In the genomic region with DNA sequence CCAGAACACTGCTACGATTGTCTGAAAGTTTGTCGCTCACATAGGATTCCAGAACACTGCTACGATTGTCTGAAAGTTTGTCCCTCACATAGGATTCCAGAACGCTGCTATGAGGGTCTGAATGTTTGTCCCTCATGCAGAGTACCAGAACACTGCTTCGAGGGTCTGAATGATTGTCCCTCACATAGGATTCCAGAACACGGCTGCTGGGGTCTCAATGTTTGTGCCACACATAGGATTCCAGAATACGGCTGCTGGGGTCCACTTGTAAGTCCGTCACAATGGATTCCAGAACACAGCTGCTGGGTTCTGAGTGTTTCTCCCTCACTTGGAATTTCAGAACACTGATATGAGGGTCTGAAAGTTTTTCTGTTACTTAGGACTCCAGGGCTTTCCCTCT, we compare ENCODE assay signal across 13 cellular contexts.
A peak's percentile ranks its signal among the peaks of the same experiment; 100 is the strongest.
DNase-seq lines count a peak whose midpoint lies in the region; ATAC-seq and TF ChIP-seq lines count a peak whose summit lies in the region.
"Had no signal": no experiment of that assay in that cellular context is flagged by ENCODE, and none has a peak within 500 bp of the region (broad histone marks: within the 10 kb centered on the region; RNA-seq: fewer than 3 reads in every experiment).

No MANE protein-coding gene starts in this region.

- H3K9me3 Mint-ChIP-seq in endodermal cell = peaks cover 90% of the 10 kb centered on the region
- peaks cover 63% of the 10 kb centered on the region for H3K9me3 Mint-ChIP-seq in osteocyte (ENCODE audit: unreplicated experiment)

- H3K36me3 Mint-ChIP-seq in endodermal cell (ENCODE audit: low read depth) (peaks cover 2% of the 10 kb centered on the region), osteocyte (ENCODE audit: unreplicated experiment) (no peaks in the 10 kb centered on the region)

- peaks cover 41% of the 10 kb centered on the region for H3K27me3 ChIP-seq in endodermal cell (ENCODE audit: control insufficient read depth, insufficient read depth, low read length, poor library complexity, severe bottlenecking)
- H3K27me3 ChIP-seq in vagina = no peaks in the 10 kb centered on the region
- H3K27me3 ChIP-seq: BLaER1 had no signal

- no peak overlapping the region for H3K27ac ChIP-seq in endodermal cell (ENCODE audit: low read depth, low read length)
- H3K27ac ChIP-seq in vagina = no peak overlapping the region
- H3K27ac ChIP-seq: BLaER1, GM23248 had no signal

- H3K27me3 Mint-ChIP-seq in endodermal cell (ENCODE audit: insufficient read depth) (peaks cover 89% of the 10 kb centered on the region), osteocyte (ENCODE audit: unreplicated experiment) (no peaks in the 10 kb centered on the region)
- H3K27me3 Mint-ChIP-seq: CD8-positive, alpha-beta memory T cell had no signal

- DNase-seq in activated CD8-positive, alpha-beta memory T cell treated with anti-CD3 and anti-CD28 coated beads for 24 hours = peak; percentile 50
- DNase-seq in activated CD8-positive, alpha-beta memory T cell treated with anti-CD3 and anti-CD28 coated beads, Interleukin-2, amount 50 U/mL, for 48 hours = no peak
- peak; percentile 21 for DNase-seq in endodermal cell
- peak; percentile 84 for DNase-seq in osteocyte (ENCODE audit: extremely low spot score, unreplicated experiment)
- DNase-seq in vagina (ENCODE audit: extremely low spot score in 2 of 2) = peak; percentile 89 to 96
- no peak for DNase-seq in activated T-cell treated with anti-CD3 and anti-CD28 coated beads, Interleukin-2, amount 50 U/mL, for 48 hours
- DNase-seq: 8988T; AML-193; CD8-positive, alpha-beta memory T cell; DMS53; GM23248 had no signal

- H3K9me3 ChIP-seq in endodermal cell (ENCODE audit: control insufficient read depth, low read length) = peaks cover 74% of the 10 kb centered on the region
- peaks cover 72% of the 10 kb centered on the region for H3K9me3 ChIP-seq in vagina

- WGBS in endodermal cell (ENCODE audit: insufficient coverage in 1 of 2, insufficient read length in 1 of 2), 2 experiments = 69 to 77% methylated on average over 8 of the region's 8 CpGs

- no peak for TF ChIP-seq CTCF in endodermal cell (conservative IDR thresholded peaks at IDR 0.05)
- no peak for TF ChIP-seq CTCF in osteocyte (IDR thresholded peaks at IDR 0.05)
- TF ChIP-seq CTCF in vagina (IDR thresholded peaks at IDR 0.05) = no peak

- no peak overlapping the region for H3K27ac Mint-ChIP-seq in endodermal cell
- no peak overlapping the region for H3K27ac Mint-ChIP-seq in osteocyte (ENCODE audit: unreplicated experiment)
- H3K27ac Mint-ChIP-seq: CD8-positive, alpha-beta memory T cell had no signal

- intact Hi-C loops in vagina (cut with DNase I) = no loop called here

- no peak overlapping the region for H3K4me3 ChIP-seq in endodermal cell (ENCODE audit: low read length)
- H3K4me3 ChIP-seq in vagina = peak overlapping the region in 1 of 2 donors; percentile 7
- H3K4me3 ChIP-seq: BLaER1, GM23248 had no signal

- no peak for ATAC-seq in GM21390 (IDR thresholded peaks at IDR 0.05; ENCODE audit: unreplicated experiment)

- no peaks in the 10 kb centered on the region for H3K36me3 ChIP-seq in endodermal cell (ENCODE audit: control insufficient read depth, insufficient read depth, low read length)
- H3K36me3 ChIP-seq in vagina = peaks cover 0 to 5% of the 10 kb centered on the region in 2 donors
- H3K36me3 ChIP-seq: BLaER1 had no signal

- H3K4me1 Mint-ChIP-seq in endodermal cell (no peaks in the 10 kb centered on the region), osteocyte (ENCODE audit: unreplicated experiment) (no peaks in the 10 kb centered on the region)
- H3K4me1 Mint-ChIP-seq: CD8-positive, alpha-beta memory T cell had no signal

- TF ChIP-seq POLR2A in vagina (IDR thresholded peaks at IDR 0.05) = no peak

- no peak overlapping the region for H3K4me3 Mint-ChIP-seq in endodermal cell
- H3K4me3 Mint-ChIP-seq in osteocyte (ENCODE audit: unreplicated experiment) = no peak overlapping the region
- H3K4me3 Mint-ChIP-seq: CD8-positive, alpha-beta memory T cell had no signal

- H3K4me1 ChIP-seq in endodermal cell (ENCODE audit: control insufficient read depth, insufficient read depth, low read length) (no peaks in the 10 kb centered on the region), vagina (no peaks in the 10 kb centered on the region)
- H3K4me1 ChIP-seq: BLaER1 had no signal

- no peak overlapping the region for H3K9ac ChIP-seq in endodermal cell (ENCODE audit: extremely low read depth, low read length, poor library complexity, severe bottlenecking)
- H3K9ac ChIP-seq: BLaER1, GM23248 had no signal

Comparison
In these comparisons a context has a peak if more than half of its experiments do, and no peak if none do; other contexts are left out.
1. DNase-seq: peak in activated CD8-positive, alpha-beta memory T cell treated with anti-CD3 and anti-CD28 coated beads for 24 hours (single experiment), endodermal cell (single experiment), osteocyte (single experiment) and vagina (2 of 2); none in activated CD8-positive, alpha-beta memory T cell treated with anti-CD3 and anti-CD28 coated beads, Interleukin-2, amount 50 U/mL, for 48 hours (single experiment) and activated T-cell treated with anti-CD3 and anti-CD28 coated beads, Interleukin-2, amount 50 U/mL, for 48 hours (0 of 2).